8 cellular contexts compared by ENCODE assay signal in genomic region chr2:239369631-239370161, GRCh38. TPM values are rescaled to one million over a fixed set of nuclear protein-coding genes. Genes with fewer than 3 reads are reported as not detected.
DNase-seq lines count a peak whose midpoint lies in the region; ATAC-seq, FAIRE-seq and TF ChIP-seq lines count a peak whose summit lies in the region.

No MANE protein-coding gene starts in this region.

- CTCF ChIA-PET in GM12878 (lab: Yijun Ruan, JAX), result interaction anchor here (0.9 to 3.7 kb wide), 6 partner anchors 11 to 622 kb away, joined by 3 to 25 read pairs (median 4); no protein-coding TSS in a partner anchor

- TF ChIP-seq RAD21 in GM12878 (IDR thresholded peaks at IDR 0.05; ENCODE audit: insufficient read depth, low read depth, low read length), result no peak

- POLR2A ChIA-PET in GM12878 (lab: Charles Lee), result interaction anchor here (1.0 to 2.3 kb wide), 2 partner anchors 11 to 66 kb away, joined by 3 to 13 read pairs; no protein-coding TSS in a partner anchor

- in situ Hi-C loops in GM12878 (cut with MboI), result no loop called here

- FAIRE-seq in GM12878 (lab: Jason Lieb, UNC), result peak; percentile 99

- WGBS in GM12878 (ENCODE audit: insufficient coverage, insufficient replicate concordance, low lambda C conversion rate, missing lambda C conversion rate), result 2% methylated on average over 20 of the region's 20 CpGs

- ATAC-seq in GM18861 (IDR thresholded peaks at IDR 0.05; ENCODE audit: unreplicated experiment), result peak; percentile 88
- peak; percentile 68 for ATAC-seq in HG02885 (IDR thresholded peaks at IDR 0.05; ENCODE audit: poor library complexity, unreplicated experiment)
- peak; percentile 96 for ATAC-seq in GM12878

- no peaks in the 10 kb centered on the region for H3K9me3 ChIP-seq in GM12878 (replicated peaks; ENCODE audit: control insufficient read depth, insufficient read depth, low read length)
- no peaks in the 10 kb centered on the region for H3K9me3 ChIP-seq in SJCRH30 (replicated peaks)
- H3K9me3 ChIP-seq in MG63, result no peaks in the 10 kb centered on the region

- peak; percentile 41 to 95 (median 65) for DNase-seq in T-helper 1 cell
- DNase-seq in GM12878 (ENCODE audit: low read depth, low spot score), result peak; percentile 83
- peak; percentile 68 to 76 for DNase-seq in stimulated activated CD4-positive, alpha-beta T cell treated with anti-CD3 and anti-CD28 coated beads, Interleukin-15, amount 100 ng/mL, for 48 hours (ENCODE audit: low read depth in 2 of 2)
- no peak for DNase-seq in SJCRH30
- DNase-seq in MG63, result no peak
- DNase-seq in DMS153 (lab: John Stamatoyannopoulos, UW), result no peak

- H3K4me1 ChIP-seq in GM12878 (ENCODE audit: control insufficient read depth, insufficient read depth, low read length) (peaks cover 14% of the 10 kb centered on the region), SJCRH30 (peaks cover 17% of the 10 kb centered on the region)

- no peaks in the 10 kb centered on the region for H4K20me1 ChIP-seq in GM12878 (ENCODE audit: control insufficient read depth, insufficient read depth)

- intact Hi-C loops in GM12878 (cut with micrococcal nuclease; ENCODE audit: unreplicated experiment), result loop anchor here (1.0 kb wide), 1 partner anchor 12 kb away; no protein-coding TSS in a partner anchor

- TF ChIP-seq POLR2A in GM12878 (IDR thresholded peaks at IDR 0.05; ENCODE audit: low read depth, low read length), result no peak

- peak overlapping the region; percentile 34; the same call in 1 of the 2 replicates for H3K4me3 ChIP-seq in GM12878
- no peak overlapping the region for H3K4me3 ChIP-seq in SJCRH30
- no peak overlapping the region for H3K4me3 ChIP-seq in MG63

- no peak for TF ChIP-seq CTCF in GM12878 (IDR thresholded peaks at IDR 0.05 in 2 of 3, conservative IDR thresholded peaks at IDR 0.05 in 1 of 3; ENCODE audit: control insufficient read depth in 2 of 3, extremely low read depth in 1 of 3, insufficient read depth in 1 of 3, low read depth in 3 of 3, low read length in 3 of 3)

- no TSS peak for BruUV-seq in GM12878 (replicated peaks; lab: Mats Ljungman, UMichigan)

- peak overlapping the region; percentile 29 for H2AFZ ChIP-seq in GM12878 (ENCODE audit: control insufficient read depth, low read depth, low read length)

- H3K27ac ChIP-seq in GM12878 (ENCODE audit: control insufficient read depth, insufficient read depth) (peak overlapping the region; percentile 9; the same call in 1 of the 2 replicates), SJCRH30 (no peak overlapping the region)

- no peaks in the 10 kb centered on the region for H3K79me2 ChIP-seq in GM12878 (ENCODE audit: control insufficient read depth, insufficient read depth, low read length)

- H3K4me2 ChIP-seq in GM12878 (ENCODE audit: control insufficient read depth, insufficient read depth), result peak overlapping the region; percentile 67

- H3K27me3 ChIP-seq in GM12878 (replicated peaks in 1 of 2; ENCODE audit: control insufficient read depth in 2 of 2, insufficient read depth in 2 of 2, low read length in 1 of 2) (no peaks in the 10 kb centered on the region), SJCRH30 (no peaks in the 10 kb centered on the region), MG63 (no peaks in the 10 kb centered on the region)

- SMC1A ChIA-PET in GM12878 (lab: Charles Lee; ENCODE audit: uncharacterized antibody, unreplicated experiment), result interaction anchor here (0.7 to 4.0 kb wide), 14 partner anchors 10 to 110 kb away, joined by 3 to 27 read pairs (median 4); partner anchors contain the start of gene HDAC4

- RAD21 ChIA-PET in GM12878 (lab: Charles Lee; ENCODE audit: unreplicated experiment), result interaction anchor here (1.0 to 2.5 kb wide), 10 partner anchors 11 to 226 kb away, joined by 3 to 23 read pairs (median 5); partner anchors contain the start of gene HDAC4

- H3K9ac ChIP-seq in GM12878 (ENCODE audit: control insufficient read depth, insufficient read depth, low read length), result no peak overlapping the region

- H3K36me3 ChIP-seq in GM12878 (ENCODE audit: control insufficient read depth in 2 of 2, insufficient read depth in 2 of 2, low read length in 1 of 2) (no peaks in the 10 kb centered on the region), SJCRH30 (no peaks in the 10 kb centered on the region), MG63 (no peaks in the 10 kb centered on the region)

- TF ChIP-seq EP300 in GM12878 (IDR thresholded peaks at IDR 0.05; ENCODE audit: borderline replicate concordance in 1 of 2, control insufficient read depth in 1 of 2, low read depth in 2 of 2, low read length in 2 of 2), result peak in 1 of 2 experiments; percentile 21; a peak in 2 of 4 replicates

TF ChIP-seq in GM12878, 131 proteins besides CTCF, POLR2A, EP300 and RAD21 (continues in another document):
- TF ChIP-seq, protein P1, sequence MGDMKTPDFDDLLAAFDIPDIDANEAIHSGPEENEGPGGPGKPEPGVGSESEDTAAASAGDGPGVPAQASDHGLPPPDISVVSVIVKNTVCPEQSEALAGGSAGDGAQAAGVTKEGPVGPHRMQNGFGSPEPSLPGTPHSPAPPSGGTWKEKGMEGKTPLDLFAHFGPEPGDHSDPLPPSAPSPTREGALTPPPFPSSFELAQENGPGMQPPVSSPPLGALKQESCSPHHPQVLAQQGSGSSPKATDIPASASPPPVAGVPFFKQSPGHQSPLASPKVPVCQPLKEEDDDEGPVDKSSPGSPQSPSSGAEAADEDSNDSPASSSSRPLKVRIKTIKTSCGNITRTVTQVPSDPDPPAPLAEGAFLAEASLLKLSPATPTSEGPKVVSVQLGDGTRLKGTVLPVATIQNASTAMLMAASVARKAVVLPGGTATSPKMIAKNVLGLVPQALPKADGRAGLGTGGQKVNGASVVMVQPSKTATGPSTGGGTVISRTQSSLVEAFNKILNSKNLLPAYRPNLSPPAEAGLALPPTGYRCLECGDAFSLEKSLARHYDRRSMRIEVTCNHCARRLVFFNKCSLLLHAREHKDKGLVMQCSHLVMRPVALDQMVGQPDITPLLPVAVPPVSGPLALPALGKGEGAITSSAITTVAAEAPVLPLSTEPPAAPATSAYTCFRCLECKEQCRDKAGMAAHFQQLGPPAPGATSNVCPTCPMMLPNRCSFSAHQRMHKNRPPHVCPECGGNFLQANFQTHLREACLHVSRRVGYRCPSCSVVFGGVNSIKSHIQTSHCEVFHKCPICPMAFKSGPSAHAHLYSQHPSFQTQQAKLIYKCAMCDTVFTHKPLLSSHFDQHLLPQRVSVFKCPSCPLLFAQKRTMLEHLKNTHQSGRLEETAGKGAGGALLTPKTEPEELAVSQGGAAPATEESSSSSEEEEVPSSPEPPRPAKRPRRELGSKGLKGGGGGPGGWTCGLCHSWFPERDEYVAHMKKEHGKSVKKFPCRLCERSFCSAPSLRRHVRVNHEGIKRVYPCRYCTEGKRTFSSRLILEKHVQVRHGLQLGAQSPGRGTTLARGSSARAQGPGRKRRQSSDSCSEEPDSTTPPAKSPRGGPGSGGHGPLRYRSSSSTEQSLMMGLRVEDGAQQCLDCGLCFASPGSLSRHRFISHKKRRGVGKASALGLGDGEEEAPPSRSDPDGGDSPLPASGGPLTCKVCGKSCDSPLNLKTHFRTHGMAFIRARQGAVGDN (IDR thresholded peaks at IDR 0.05), result peak; percentile 47; the same call in 1 of the 2 replicates
- TF ChIP-seq BHLHE40 (IDR thresholded peaks at IDR 0.05; ENCODE audit: borderline replicate concordance in 1 of 2, low read depth in 2 of 2, low read length in 1 of 2), result peak in 1 of 2 experiments; percentile 52; a peak in 1 of 4 replicates
- TF ChIP-seq, protein P2, sequence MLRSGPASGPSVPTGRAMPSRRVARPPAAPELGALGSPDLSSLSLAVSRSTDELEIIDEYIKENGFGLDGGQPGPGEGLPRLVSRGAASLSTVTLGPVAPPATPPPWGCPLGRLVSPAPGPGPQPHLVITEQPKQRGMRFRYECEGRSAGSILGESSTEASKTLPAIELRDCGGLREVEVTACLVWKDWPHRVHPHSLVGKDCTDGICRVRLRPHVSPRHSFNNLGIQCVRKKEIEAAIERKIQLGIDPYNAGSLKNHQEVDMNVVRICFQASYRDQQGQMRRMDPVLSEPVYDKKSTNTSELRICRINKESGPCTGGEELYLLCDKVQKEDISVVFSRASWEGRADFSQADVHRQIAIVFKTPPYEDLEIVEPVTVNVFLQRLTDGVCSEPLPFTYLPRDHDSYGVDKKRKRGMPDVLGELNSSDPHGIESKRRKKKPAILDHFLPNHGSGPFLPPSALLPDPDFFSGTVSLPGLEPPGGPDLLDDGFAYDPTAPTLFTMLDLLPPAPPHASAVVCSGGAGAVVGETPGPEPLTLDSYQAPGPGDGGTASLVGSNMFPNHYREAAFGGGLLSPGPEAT (IDR thresholded peaks at IDR 0.05; ENCODE audit: low read depth), result peak; percentile 74
- 0 out of 2 replicates have a peak, but pooled peaks have one; percentile 30 for TF ChIP-seq DPF2 (IDR thresholded peaks at IDR 0.05)
- TF ChIP-seq ZBED1 (IDR thresholded peaks at IDR 0.05; ENCODE audit: borderline replicate concordance), result peak; percentile 62; the same call in 1 of the 2 replicates
- peak; percentile 71; the same call in 1 of the 2 replicates for TF ChIP-seq CREM (IDR thresholded peaks at IDR 0.05; ENCODE audit: low read depth)
- 0 out of 2 replicates have a peak, but pooled peaks have one; percentile 44 for TF ChIP-seq NBN (IDR thresholded peaks at IDR 0.05)

RNA-seq across cellular contexts. Expression of gene HDAC4, which starts 31.1 kb away (rescaled TPM):
- total RNA-seq in GM12878 (2013; cell fraction: nucleolus; rRNA removed), result 138 and 167 TPM in 2 replicates
- total RNA-seq in GM12878 (2014; rRNA removed) (5.8 and 6.0 TPM in 2 replicates), GM12878 (2014; rRNA removed; fragmentation: Illumina TruSeq; extraction: Trizol) (3.9 and 5.8 TPM in 2 replicates), GM12878 (2021) (15.7 and 17.7 TPM in 2 replicates)
- polyA plus RNA-seq in GM12878 (2011; ENCODE audit: low read depth), result 1.0 TPM
- polyA plus RNA-seq in GM12878 (2011; rRNA removed) (2.9 and 5.3 TPM in 2 replicates), GM12878 (2014; fragmentation: Illumina TruSeq; extraction: Trizol) (2.2 and 5.0 TPM in 2 replicates), GM12878 (2014; fragmentation: Nextera tagmentation; extraction: Ambion mirVana) (under 1 TPM; 0.22 to 0.69 TPM), GM12878 (2014; rRNA removed) (3.4 and 5.5 TPM in 2 replicates), GM12878 (2016; fragmentation: Nextera tagmentation; extraction: Ambion mirVana) (1 to 10 TPM; 3.8 to 4.6 TPM)
- 7.5 and 12.2 TPM in 2 replicates for polyA plus RNA-seq in GM12878 (2011; cell fraction: cytosol; rRNA removed)
- polyA plus RNA-seq in GM12878 (2011; cell fraction: nucleus; rRNA removed), result 26.5 and 41.1 TPM in 2 replicates
- 2.3 and 3.9 TPM in 2 replicates for polyA plus RNA-seq in GM12878 (2012)
- polyA minus RNA-seq in GM12878 (2011; rRNA and poly(A)+ RNA removed), result 17.0 and 28.5 TPM in 2 replicates
- 11.2 and 17.8 TPM in 2 replicates for polyA minus RNA-seq in GM12878 (2011; cell fraction: cytosol; rRNA and poly(A)+ RNA removed)
- polyA minus RNA-seq in GM12878 (2011; cell fraction: nucleus; rRNA and poly(A)+ RNA removed), result 23.5 and 53.7 TPM in 2 replicates
- total RNA-seq in SJCRH30 (2014; rRNA removed; shearing (Covaris generic)), result 8.9 and 11.3 TPM in 2 replicates
- total RNA-seq in MG63 (2014; rRNA removed; shearing (Covaris generic); ENCODE audit: low replicate concordance), result 5.2 and 27.3 TPM in 2 replicates

Comparison
In these comparisons a context has a peak if more than half of its experiments do, and no peak if none do; other contexts are left out.
1. DNase-seq: peak in T-helper 1 cell (5 of 5), GM12878 (single experiment) and stimulated activated CD4-positive, alpha-beta T cell treated with anti-CD3 and anti-CD28 coated beads, Interleukin-15, amount 100 ng/mL, for 48 hours (2 of 2); none in SJCRH30 (0 of 2), MG63 (single experiment) and DMS153 (single experiment).
2. Peak in every context shown above with its lines, with median percentiles within 50 percentile points of each other: ATAC-seq.